24 cellular contexts compared by ENCODE assay signal in the genomic region with DNA sequence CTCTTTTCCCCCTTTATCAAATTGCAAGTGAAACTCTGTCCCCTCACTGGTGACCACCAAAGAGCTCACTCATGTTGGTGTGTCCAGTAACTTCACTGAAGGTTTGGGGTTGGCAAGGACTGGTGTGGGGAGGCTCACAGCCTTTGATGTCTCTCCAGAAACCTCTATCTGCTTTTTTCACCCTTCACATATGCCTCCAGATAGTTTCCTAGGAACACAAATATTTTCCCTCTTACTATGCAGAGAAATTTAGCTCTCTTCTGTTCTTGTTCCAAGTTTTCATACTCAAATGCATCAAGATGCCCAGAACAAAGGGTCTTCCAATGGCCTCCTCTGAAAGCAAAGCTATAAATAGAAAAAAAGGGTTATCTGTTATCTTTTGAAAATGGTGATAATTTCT. TPM values are rescaled to one million over a fixed set of nuclear protein-coding genes. Genes with fewer than 3 reads are reported as not detected.
DNase-seq lines count a peak whose midpoint lies in the region; ATAC-seq and TF ChIP-seq lines count a peak whose summit lies in the region.
"Had no signal": no experiment of that assay in that cellular context is flagged by ENCODE, and none has a peak within 500 bp of the region (broad histone marks: within the 10 kb centered on the region; RNA-seq: fewer than 3 reads in every experiment).

No MANE protein-coding gene starts in this region.

- in situ Hi-C loops in GM13977 (cut with MboI; ENCODE audit: low pct_unique_long_range_greater_than_20kb, low sequenced_read_pairs, unreplicated experiment): no loop called here

- no peak for ATAC-seq in gastroesophageal sphincter
- ATAC-seq in lung (ENCODE audit: insufficient read depth, low FRiP score): peak; percentile 25
- ATAC-seq: activated CD4-positive, CD25-positive, alpha-beta regulatory T cell treated with anti-CD3 and anti-CD28 coated beads, Interleukin-2, amount 50 U/mL, for 24 hours; naive thymus-derived CD4-positive, alpha-beta T cell had no signal

- H3K9me3 ChIP-seq in ascending aorta: no peaks in the 10 kb centered on the region
- H3K9me3 ChIP-seq in gastroesophageal sphincter: no peaks in the 10 kb centered on the region
- peaks cover 0 to 4% of the 10 kb centered on the region in 2 donors for H3K9me3 ChIP-seq in lung (ENCODE audit: control insufficient read depth in 2 of 2, insufficient read depth in 1 of 2, low read length in 1 of 2)
- no peaks in the 10 kb centered on the region for H3K9me3 ChIP-seq in tibial artery
- H3K9me3 ChIP-seq: BLaER1, pancreas had no signal

- TF ChIP-seq POLR2A in gastroesophageal sphincter (IDR thresholded peaks at IDR 0.05): no peak

- intact Hi-C loops in ascending aorta (cut with DNase I) (no loop called here), tibial artery (cut with DNase I; ENCODE audit: low total_unique reads) (no loop called here)

- DNase-seq in ascending aorta (ENCODE audit: low spot score in 2 of 2) (no peak), lung (ENCODE audit: low spot score) (no peak), tibial artery (no peak), NCI-H69 (lab: John Stamatoyannopoulos, UW) (no peak), GM13977 (ENCODE audit: low spot score) (no peak), AG20443 (ENCODE audit: low spot score) (no peak), AG08396 (ENCODE audit: low spot score) (no peak)
- DNase-seq: activated CD4-positive, alpha-beta memory T cell treated with anti-CD3 and anti-CD28 coated beads, Interleukin-2, amount 10 ng/mL, durations not matched to agents 7 days and 5 days; activated naive CD8-positive, alpha-beta T cell treated with anti-CD3 and anti-CD28 coated beads, Interleukin-2, amount 10 ng/mL, durations not matched to agents 7 days and 5 days; COR-L47; cortex of kidney; DMS79; GF-D8; Kasumi-1; kidney glomerular epithelial cell; naive thymus-derived CD4-positive, alpha-beta T cell; NCI-H1694; NCI-H524; pancreas; stimulated activated CD4-positive, alpha-beta T cell treated with anti-CD3 and anti-CD28 coated beads, Interleukin-15, amount 100 ng/mL, for 24 hours; trophoblast cell had no signal

- TF ChIP-seq EP300 in gastroesophageal sphincter (IDR thresholded peaks at IDR 0.05): no peak

- H3K27ac ChIP-seq in ascending aorta (peak overlapping the region; percentile 38 to 64), gastroesophageal sphincter (peak overlapping the region in 3 of 4 donors; percentile 64 to 73 (median 73)), lung (ENCODE audit: low read depth in 1 of 2, low read length in 1 of 2) (peak overlapping the region in 1 of 2 donors; percentile 88), tibial artery (peak overlapping the region; percentile 70 to 73)
- H3K27ac ChIP-seq: BLaER1, pancreas had no signal

- TF ChIP-seq CTCF in ascending aorta (IDR thresholded peaks at IDR 0.05) (no peak), gastroesophageal sphincter (IDR thresholded peaks at IDR 0.05) (no peak), lung (IDR thresholded peaks at IDR 0.05; ENCODE audit: control extremely low read depth, extremely low read depth) (no peak), tibial artery (IDR thresholded peaks at IDR 0.05) (no peak), GM13977 (IDR thresholded peaks at IDR 0.05; ENCODE audit: extremely low read depth, insufficient read depth, missing control alignments) (no peak)

- no peaks in the 10 kb centered on the region for H3K36me3 ChIP-seq in ascending aorta
- no peaks in the 10 kb centered on the region for H3K36me3 ChIP-seq in gastroesophageal sphincter
- no peaks in the 10 kb centered on the region for H3K36me3 ChIP-seq in lung (ENCODE audit: control insufficient read depth in 2 of 2, insufficient read depth in 2 of 2, low read length in 2 of 2)
- peaks cover 0 to 6% (median 0%) of the 10 kb centered on the region in 3 donors for H3K36me3 ChIP-seq in tibial artery
- H3K36me3 ChIP-seq: BLaER1, pancreas had no signal

- H3K27me3 ChIP-seq in ascending aorta (no peaks in the 10 kb centered on the region), gastroesophageal sphincter (no peaks in the 10 kb centered on the region), lung (ENCODE audit: control insufficient read depth, insufficient read depth) (no peaks in the 10 kb centered on the region), tibial artery (no peaks in the 10 kb centered on the region)
- H3K27me3 ChIP-seq: BLaER1, pancreas had no signal

- H3K4me1 ChIP-seq in ascending aorta: peaks cover 5 to 20% of the 10 kb centered on the region in 2 donors
- H3K4me1 ChIP-seq in gastroesophageal sphincter: peaks cover 0 to 41% (median 14%) of the 10 kb centered on the region in 3 donors
- H3K4me1 ChIP-seq in lung (ENCODE audit: control insufficient read depth in 2 of 2, insufficient read depth in 2 of 2, low read length in 2 of 2): peaks cover 4 to 25% of the 10 kb centered on the region in 2 donors
- peaks cover 0 to 56% (median 28%) of the 10 kb centered on the region in 4 donors for H3K4me1 ChIP-seq in tibial artery

- no peak overlapping the region for H3K4me3 ChIP-seq in ascending aorta
- H3K4me3 ChIP-seq in gastroesophageal sphincter: no peak overlapping the region
- H3K4me3 ChIP-seq in lung: no peak overlapping the region
- H3K4me3 ChIP-seq in tibial artery: no peak overlapping the region
- H3K4me3 ChIP-seq: BLaER1, pancreas had no signal

RNA-seq across cellular contexts. Expression of a gene that starts 20.7 kb away (rescaled TPM):
- 7.3 TPM for total RNA-seq in ascending aorta
- 100 to 1,000 TPM; 110 to 254 (median 204) TPM for total RNA-seq in gastroesophageal sphincter
- 10 to 100 TPM; 19.6 to 23.8 TPM for total RNA-seq in lung
- polyA plus RNA-seq in lung: 1 to 10 TPM; 5.0 to 6.2 TPM
- total RNA-seq: activated naive CD8-positive, alpha-beta T cell treated with anti-CD3 and anti-CD28 coated beads, Interleukin-2, amount 10 ng/mL, durations not matched to agents 7 days and 5 days had no signal
- polyA plus RNA-seq: naive thymus-derived CD4-positive, alpha-beta T cell had no signal

Comparison
In these comparisons a context has a peak if more than half of its experiments do, and no peak if none do; other contexts are left out.
1. RNA of a gene that starts 20.7 kb away (total RNA-seq): 110 to 254 TPM in gastroesophageal sphincter; 19.6 to 23.8 TPM in lung and 7.3 TPM in ascending aorta (single experiment); every median in the first group is over 4 times any median in the second.